ENCODE assay signal across 8 cellular contexts in the genomic region with DNA sequence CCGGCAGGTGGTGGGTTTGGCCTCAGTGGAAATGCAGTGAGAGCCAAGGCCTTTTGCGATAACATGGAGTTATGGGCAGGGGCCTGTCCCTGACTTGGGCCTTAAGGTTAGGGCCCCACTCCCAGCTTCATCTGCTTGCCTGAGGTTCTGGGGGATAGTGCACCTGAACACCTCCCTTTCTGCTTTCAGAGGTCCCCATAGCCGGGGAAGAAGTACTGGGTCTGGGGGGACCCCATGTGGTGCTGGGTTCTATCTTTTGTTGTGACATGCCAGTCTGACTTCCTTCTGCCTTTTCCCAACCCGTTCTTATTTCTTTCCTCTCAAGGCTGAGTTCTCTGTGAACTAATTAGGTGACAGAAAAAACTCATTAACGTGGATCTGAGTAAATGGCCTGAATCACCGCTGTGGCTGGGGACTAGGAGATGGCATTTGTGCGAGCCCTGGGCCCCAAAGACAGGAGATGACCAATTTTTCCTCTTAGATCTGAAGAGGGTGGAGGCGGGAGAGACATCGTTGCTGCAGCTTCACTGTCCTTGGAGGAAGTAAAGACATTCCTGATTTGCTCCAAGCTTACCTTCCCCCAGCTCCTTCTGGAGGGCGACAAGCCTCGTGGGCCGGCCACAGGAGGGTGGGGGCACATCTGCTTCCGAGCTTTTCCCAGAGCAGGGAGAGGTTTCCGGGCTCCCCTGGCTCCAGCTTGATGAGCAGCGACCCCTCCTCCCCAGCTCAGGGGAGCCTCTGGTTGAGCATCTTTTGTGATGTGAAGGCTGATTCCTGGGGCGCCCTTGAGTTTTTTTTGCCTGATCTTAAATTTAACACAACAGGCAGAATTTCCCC. TPM values are rescaled to one million over a fixed set of nuclear protein-coding genes. Genes with fewer than 3 reads are reported as not detected.
DNase-seq lines count a peak whose midpoint lies in the region; ATAC-seq and TF ChIP-seq lines count a peak whose summit lies in the region.

No MANE protein-coding gene starts in this region.

- CTCF ChIA-PET in mammary epithelial cell (lab: Charles Lee; ENCODE audit: low non-redundant PET) = interaction anchor here (0.5 to 0.8 kb wide), 3 partner anchors 144 to 684 kb away, joined by 3 to 4 read pairs (median 4); a partner anchor contains a TSS

- peaks cover 23% of the 10 kb centered on the region for H3K4me1 ChIP-seq in BE2C
- H3K4me1 ChIP-seq in HUES48 (ENCODE audit: control insufficient read depth, insufficient read depth, low read length) = peaks cover 34% of the 10 kb centered on the region
- peaks cover 34% of the 10 kb centered on the region for H3K4me1 ChIP-seq in mammary epithelial cell (ENCODE audit: insufficient read depth, low read length)
- peaks cover 43% of the 10 kb centered on the region for H3K4me1 ChIP-seq in mesodermal cell (ENCODE audit: control insufficient read depth, insufficient read depth, low read length, poor library complexity, severe bottlenecking)

- H3K27ac ChIP-seq in HUES48 (ENCODE audit: low read depth, low read length) (peak overlapping the region; percentile 57), mammary epithelial cell (ENCODE audit: insufficient read depth, low read depth, low read length) (peak overlapping the region; percentile 77), mesodermal cell (ENCODE audit: low read depth, low read length, severe bottlenecking) (peak overlapping the region; percentile 80)

- DNase-seq in BE2C (no peak), mammary epithelial cell (peak; percentile 23), NCI-H526 treated with DMSO at 0.1 percent for 48 hours (lab: John Stamatoyannopoulos, UW) (no peak)
- no peak for DNase-seq in stimulated activated CD4-positive, alpha-beta T cell treated with anti-CD3 and anti-CD28 coated beads, Interleukin-2, amount 100 ng/mL, for 48 hours

- in situ Hi-C loops in mammary epithelial cell (cut with MboI; ENCODE audit: low sequenced_read_pairs in 2 of 2) = no loop called here

- dilution Hi-C loops in mammary epithelial cell (cut with HindIII; ENCODE audit: low sequenced_read_pairs) = loop anchor here (5.0 kb wide), 2 partner anchors 56 to 59 kb away; no protein-coding TSS in a partner anchor

- peak overlapping the region; percentile 100 for H3K4me2 ChIP-seq in mammary epithelial cell (ENCODE audit: insufficient read depth, low read depth, low read length)

- WGBS in mammary epithelial cell (ENCODE audit: low coverage, missing lambda C conversion rate) = 10% methylated on average over 15 of the region's 16 CpGs
- WGBS in mesodermal cell (ENCODE audit: insufficient coverage in 2 of 2), 2 experiments = 17 to 22% methylated on average over 8 to 9 of the region's 16 CpGs

- H3K4me3 ChIP-seq in BE2C (ENCODE audit: low read depth, low read length) (peak overlapping the region; percentile 94), HUES48 (ENCODE audit: low read depth, low read length) (peak overlapping the region; percentile 80), mammary epithelial cell (replicated peaks in 1 of 3; ENCODE audit: insufficient read depth in 1 of 3, low read depth in 2 of 3, low read length in 3 of 3) (peak overlapping the region; percentile 85 to 93 (median 92)), mesodermal cell (ENCODE audit: extremely low read depth, insufficient read depth, low read length, poor library complexity, severe bottlenecking) (peak overlapping the region; percentile 87)

- peak overlapping the region; percentile 74 for H2AFZ ChIP-seq in mammary epithelial cell (ENCODE audit: low read depth, low read length)

- H3K9ac ChIP-seq in HUES48 (ENCODE audit: low read depth, low read length) (no peak overlapping the region), mammary epithelial cell (ENCODE audit: insufficient read depth, low read length) (peak overlapping the region; percentile 88)

- H3K27me3 ChIP-seq in BE2C (no peaks in the 10 kb centered on the region), HUES48 (ENCODE audit: control insufficient read depth, insufficient read depth, low read length) (peaks cover 37% of the 10 kb centered on the region), mammary epithelial cell (ENCODE audit: insufficient read depth, low read length) (no peaks in the 10 kb centered on the region)

- no peaks in the 10 kb centered on the region for H3K9me3 ChIP-seq in BE2C
- H3K9me3 ChIP-seq in HUES48 (ENCODE audit: control insufficient read depth, insufficient read depth, low read length) = no peaks in the 10 kb centered on the region
- H3K9me3 ChIP-seq in mammary epithelial cell (replicated peaks; ENCODE audit: insufficient read depth, low read length) = no peaks in the 10 kb centered on the region
- H3K9me3 ChIP-seq in mesodermal cell (ENCODE audit: control insufficient read depth, low read length) = no peaks in the 10 kb centered on the region

- BruUV-seq in mammary epithelial cell (replicated peaks; lab: Mats Ljungman, UMichigan) = TSS peak; percentile 72

- H3K79me2 ChIP-seq in mammary epithelial cell (ENCODE audit: insufficient read depth, low read length) = peaks cover 64% of the 10 kb centered on the region

- intact Hi-C loops in mammary epithelial cell (cut with micrococcal nuclease) = loop anchor here (1.0 to 2.0 kb wide), 2 partner anchors 23 to 29 kb away; a partner anchor contains a TSS

- TF ChIP-seq CTCF in BE2C (IDR thresholded peaks at IDR 0.05; ENCODE audit: low read depth, low read length) (no peak), mammary epithelial cell (conservative IDR thresholded peaks at IDR 0.05 in 1 of 2, IDR thresholded peaks at IDR 0.05 in 1 of 2; ENCODE audit: extremely low read depth in 1 of 2, insufficient read depth in 1 of 2, low read depth in 1 of 2, low read length in 2 of 2) (no peak)

- peaks cover 40% of the 10 kb centered on the region for H3K36me3 ChIP-seq in BE2C
- 0 out of 2 replicates have a peak, but pooled peaks cover 3% of the 10 kb centered on the region for H3K36me3 ChIP-seq in HUES48 (ENCODE audit: control insufficient read depth, insufficient read depth, low read length)
- H3K36me3 ChIP-seq in mammary epithelial cell (ENCODE audit: insufficient read depth, low read length) = no peaks in the 10 kb centered on the region
- H3K36me3 ChIP-seq in mesodermal cell (ENCODE audit: control insufficient read depth, insufficient read depth, low read length) = peaks cover 29% of the 10 kb centered on the region

- H4K20me1 ChIP-seq in mammary epithelial cell (ENCODE audit: insufficient read depth, low read length) = no peaks in the 10 kb centered on the region

- ATAC-seq in GM19463 (IDR thresholded peaks at IDR 0.05; ENCODE audit: unreplicated experiment) (no peak), HG03565 (IDR thresholded peaks at IDR 0.05; ENCODE audit: unreplicated experiment) (no peak)

RNA-seq across cellular contexts. Expression of a gene that starts 2.0 kb away (rescaled TPM):
- 220 TPM for polyA plus RNA-seq in BE2C (2012; ENCODE audit: insufficient read depth, insufficient read length, low read depth)
- 100 to 1,000 TPM; 118 to 163 TPM for total RNA-seq in mammary epithelial cell
- 91.6 TPM for polyA plus RNA-seq in mammary epithelial cell
- polyA minus RNA-seq in mammary epithelial cell = 114 TPM
- polyA plus RNA-seq in mesodermal cell (2013, experiment 1 of 2) = 78.3 TPM
- 71.9 TPM for polyA plus RNA-seq in mesodermal cell (2013, experiment 2 of 2)

RNA-seq across cellular contexts. Expression of a gene that starts 4.9 kb away (rescaled TPM):
- 203 TPM for polyA plus RNA-seq in BE2C (2012; ENCODE audit: insufficient read depth, insufficient read length, low read depth)
- total RNA-seq in mammary epithelial cell = 10 to 100 TPM; 16.8 to 38.1 TPM
- polyA plus RNA-seq in mammary epithelial cell = 28.4 TPM
- 14.4 TPM for polyA minus RNA-seq in mammary epithelial cell
- polyA plus RNA-seq in mesodermal cell (2013, experiment 1 of 2) = 45.6 TPM
- polyA plus RNA-seq in mesodermal cell (2013, experiment 2 of 2) = 44.6 TPM

RNA-seq across cellular contexts. Expression of a gene that starts 7.6 kb away (rescaled TPM):
- 267 TPM for polyA plus RNA-seq in BE2C (2012; ENCODE audit: insufficient read depth, insufficient read length, low read depth)
- total RNA-seq in mammary epithelial cell = 10 to 100 TPM; 49.7 to 68.8 TPM
- polyA plus RNA-seq in mammary epithelial cell = 52.4 TPM
- 51.5 TPM for polyA minus RNA-seq in mammary epithelial cell
- 51.8 TPM for polyA plus RNA-seq in mesodermal cell (2013, experiment 1 of 2)
- polyA plus RNA-seq in mesodermal cell (2013, experiment 2 of 2) = 50.3 TPM

RNA-seq across cellular contexts. Expression of a gene that starts 28.8 kb away (rescaled TPM):
- polyA plus RNA-seq in BE2C (2012; ENCODE audit: insufficient read depth, insufficient read length, low read depth) = 621 TPM
- 100 to 1,000 TPM in 1 of 2 donors, 10 to 100 TPM in 1; 46.5 to 138 TPM for total RNA-seq in mammary epithelial cell
- polyA plus RNA-seq in mammary epithelial cell = 57.9 TPM
- 150 TPM for polyA minus RNA-seq in mammary epithelial cell
- 77.0 TPM for polyA plus RNA-seq in mesodermal cell (2013, experiment 1 of 2)
- polyA plus RNA-seq in mesodermal cell (2013, experiment 2 of 2) = 68.0 TPM

RNA-seq across cellular contexts. Expression of a gene that starts 30.5 kb away (rescaled TPM):
- polyA plus RNA-seq in BE2C (2012; ENCODE audit: insufficient read depth, insufficient read length, low read depth) = 56.3 TPM
- 10 to 100 TPM; 12.3 to 18.1 TPM for total RNA-seq in mammary epithelial cell
- polyA plus RNA-seq in mammary epithelial cell = 26.1 TPM
- polyA minus RNA-seq in mammary epithelial cell = 31.3 TPM
- polyA plus RNA-seq in mesodermal cell (2013, experiment 1 of 2) = 31.6 TPM
- polyA plus RNA-seq in mesodermal cell (2013, experiment 2 of 2) = 26.1 TPM
